19 cellular contexts compared by ENCODE assay signal in genomic region chrX:46477435-46477834, GRCh38.
"Had no signal": no experiment of that assay in that cellular context is flagged by ENCODE, and none has a peak within 500 bp of the region (broad histone marks: within the 10 kb centered on the region; RNA-seq: fewer than 3 reads in every experiment).

No MANE protein-coding gene starts in this region.

- H3K9me3 ChIP-seq: neutrophil, suprapubic skin, upper lobe of right lung had no signal

- ATAC-seq: activated naive CD4-positive, alpha-beta T cell treated with anti-CD3 and anti-CD28 coated beads, Interleukin-2, amount 50 U/mL, for 72 hours; naive thymus-derived CD8-positive, alpha-beta T cell; stimulated activated naive CD8-positive, alpha-beta T cell treated with anti-CD3 and anti-CD28 coated beads, Interleukin-15, Interleukin-2, amounts not matched to agents 100 U/mL and 50 U/mL, for 24 hours; upper lobe of right lung had no signal

- H3K27me3 ChIP-seq: neutrophil, suprapubic skin, upper lobe of right lung had no signal

- DNase-seq: activated CD4-positive, alpha-beta T cell treated with anti-CD3 and anti-CD28 coated beads, Interleukin-2, amount 10 ng/mL, durations not matched to agents 24 days and 14 days; activated CD8-positive, alpha-beta memory T cell treated with anti-CD3 and anti-CD28 coated beads for 24 hours; activated T-cell treated with anti-CD3 and anti-CD28 coated beads for 4 hours; amniotic stem cell; glutamatergic neuron; naive thymus-derived CD8-positive, alpha-beta T cell; stimulated activated CD4-positive, alpha-beta T cell treated with anti-CD3 and anti-CD28 coated beads, Interleukin-4, amount 100 ng/mL, for 1 hour; stimulated activated CD8-positive, alpha-beta memory T cell treated with anti-CD3 and anti-CD28 coated beads, Interleukin-4, amount 100 ng/mL, for 48 hours; stimulated activated naive CD8-positive, alpha-beta T cell treated with anti-CD3 and anti-CD28 coated beads, Interleukin-15, Interleukin-2, amounts not matched to agents 100 U/mL and 50 U/mL, for 24 hours; T-helper 1 cell; upper lobe of right lung had no signal

- H3K27ac ChIP-seq: neutrophil, SK-N-MC, suprapubic skin, upper lobe of right lung, VCaP had no signal

- H3K4me3 Mint-ChIP-seq: activated CD4-positive, alpha-beta T cell treated with anti-CD3 and anti-CD28 coated beads, Interleukin-2, amount 10 ng/mL, durations not matched to agents 24 days and 14 days; naive thymus-derived CD8-positive, alpha-beta T cell had no signal

- H3K27me3 Mint-ChIP-seq: activated CD4-positive, alpha-beta T cell treated with anti-CD3 and anti-CD28 coated beads, Interleukin-2, amount 10 ng/mL, durations not matched to agents 24 days and 14 days; naive thymus-derived CD8-positive, alpha-beta T cell; progenitor cell of endocrine pancreas had no signal

- H3K27ac Mint-ChIP-seq: activated CD4-positive, alpha-beta T cell treated with anti-CD3 and anti-CD28 coated beads, Interleukin-2, amount 10 ng/mL, durations not matched to agents 24 days and 14 days; activated naive CD4-positive, alpha-beta T cell treated with anti-CD3 and anti-CD28 coated beads, Interleukin-2, amount 50 U/mL, for 72 hours; activated T-helper 2 cell treated with anti-CD3 and anti-CD28 coated beads, Interferon-gamma antibody, Interleukin-2, Interleukin-4, amounts not matched to agents 10 μg/mL and 5 μg/mL and 100 μg/mL, durations not matched to agents 14 hours and 24 hours and 36 hours; progenitor cell of endocrine pancreas had no signal

- H3K4me1 ChIP-seq: suprapubic skin, upper lobe of right lung had no signal

- H3K4me1 Mint-ChIP-seq: activated CD4-positive, alpha-beta T cell treated with anti-CD3 and anti-CD28 coated beads, Interleukin-2, amount 10 ng/mL, durations not matched to agents 24 days and 14 days; naive thymus-derived CD8-positive, alpha-beta T cell had no signal

- H3K4me3 ChIP-seq: lung, SK-N-MC, suprapubic skin, upper lobe of right lung had no signal

- H3K36me3 ChIP-seq: neutrophil, suprapubic skin had no signal
